ENCODE assay signal across 16 cellular contexts in genomic region chr2:134413912-134414311, GRCh38.
A peak's percentile ranks its signal among the peaks of the same experiment; 100 is the strongest.
DNase-seq lines count a peak whose midpoint lies in the region; ATAC-seq and TF ChIP-seq lines count a peak whose summit lies in the region.
"Had no signal": no experiment of that assay in that cellular context is flagged by ENCODE, and none has a peak within 500 bp of the region (broad histone marks: within the 10 kb centered on the region; RNA-seq: fewer than 3 reads in every experiment).

No MANE protein-coding gene starts in this region.

- no peak for ATAC-seq in activated T-helper 17 cell treated with anti-CD3 and anti-CD28 coated beads, Interleukin-2, amount 50 U/mL, for 72 hours (replicated peaks)
- no peak for ATAC-seq in esophagus mucosa
- no peak for ATAC-seq in left cardiac atrium

- H3K4me2 ChIP-seq in BLaER1: peak overlapping the region; percentile 86

- H3K27ac ChIP-seq in BLaER1: no peak overlapping the region
- H3K27ac ChIP-seq in liver (ENCODE audit: low read depth in 1 of 2, low read length in 2 of 2): no peak overlapping the region
- H3K27ac ChIP-seq: 22Rv1 had no signal

- H3K27me3 ChIP-seq in BLaER1 (no peaks in the 10 kb centered on the region), liver (ENCODE audit: control insufficient read depth in 4 of 4, insufficient read depth in 4 of 4, low read length in 3 of 4) (no peaks in the 10 kb centered on the region)
- H3K27me3 ChIP-seq: BLaER1 treated with 17β-estradiol and CSF1 and Interleukin-3, amounts not matched to agents 10 nM and 100 nM had no signal

- WGBS in liver: 39% methylated on average over 2 of the region's 2 CpGs

- DNase-seq in left cardiac atrium (no peak), NCI-H1092 (lab: John Stamatoyannopoulos, UW) (no peak)
- DNase-seq: CD4-positive, alpha-beta T cell; CD8-positive, alpha-beta memory T cell; DND-41; GOT3 had no signal

- H3K27me3 Mint-ChIP-seq in activated T-helper 17 cell treated with anti-CD3 and anti-CD28 coated beads, Interleukin-2, amount 50 U/mL, for 72 hours: no peaks in the 10 kb centered on the region
- H3K27me3 Mint-ChIP-seq: B cell; CD4-positive, alpha-beta T cell; CD8-positive, alpha-beta memory T cell had no signal

- H3K9me3 ChIP-seq in BLaER1 (no peaks in the 10 kb centered on the region), liver (ENCODE audit: control insufficient read depth in 4 of 4, low read length in 3 of 4) (no peaks in the 10 kb centered on the region)
- H3K9me3 ChIP-seq: BLaER1 treated with 17β-estradiol and CSF1 and Interleukin-3, amounts not matched to agents 10 nM and 100 nM; HAP-1 had no signal

- peaks cover 74% of the 10 kb centered on the region for H3K36me3 Mint-ChIP-seq in activated T-helper 17 cell treated with anti-CD3 and anti-CD28 coated beads, Interleukin-2, amount 50 U/mL, for 72 hours (ENCODE audit: low read depth)

- peak overlapping the region; percentile 41 for H3K27ac Mint-ChIP-seq in activated T-helper 17 cell treated with anti-CD3 and anti-CD28 coated beads, Interleukin-2, amount 50 U/mL, for 72 hours
- H3K27ac Mint-ChIP-seq: B cell; CD14-positive monocyte; CD4-positive, alpha-beta T cell; CD8-positive, alpha-beta memory T cell had no signal

- H3K9ac ChIP-seq in BLaER1: no peak overlapping the region
- H3K9ac ChIP-seq in liver (ENCODE audit: low read depth in 1 of 2, low read length in 2 of 2): peak overlapping the region in 1 of 2 donors; percentile 30

- no peak overlapping the region for H3K4me3 Mint-ChIP-seq in activated T-helper 17 cell treated with anti-CD3 and anti-CD28 coated beads, Interleukin-2, amount 50 U/mL, for 72 hours
- H3K4me3 Mint-ChIP-seq: B cell; CD14-positive monocyte; CD4-positive, alpha-beta T cell; CD8-positive, alpha-beta memory T cell; HFFc6 had no signal

- H3K36me3 ChIP-seq in BLaER1 (peaks cover 56% of the 10 kb centered on the region), liver (ENCODE audit: control insufficient read depth in 4 of 4, insufficient read depth in 3 of 4, low read depth in 1 of 4, low read length in 3 of 4) (no peaks in the 10 kb centered on the region)
- H3K36me3 ChIP-seq: HAP-1 had no signal

- H3K4me1 ChIP-seq in BLaER1 (peaks cover 66% of the 10 kb centered on the region), liver (ENCODE audit: control insufficient read depth in 4 of 4, insufficient read depth in 4 of 4, low read length in 3 of 4) (peaks cover 3 to 33% (median 26%) of the 10 kb centered on the region in 4 donors)

- H3K9me3 Mint-ChIP-seq in activated T-helper 17 cell treated with anti-CD3 and anti-CD28 coated beads, Interleukin-2, amount 50 U/mL, for 72 hours: no peaks in the 10 kb centered on the region
- H3K9me3 Mint-ChIP-seq: CD14-positive monocyte; CD4-positive, alpha-beta T cell; CD8-positive, alpha-beta memory T cell; HFFc6 had no signal

- TF ChIP-seq CTCF in liver (IDR thresholded peaks at IDR 0.05; ENCODE audit: low read depth, low read length, missing input control): no peak

- intact Hi-C loops in left cardiac atrium (cut with DNase I): loop anchor here (5.0 to 10.0 kb wide), 3 partner anchors 37 to 289 kb away; no protein-coding TSS in a partner anchor

- H3K4me1 Mint-ChIP-seq in activated T-helper 17 cell treated with anti-CD3 and anti-CD28 coated beads, Interleukin-2, amount 50 U/mL, for 72 hours: peaks cover 21% of the 10 kb centered on the region

- peak in 1 of 2 donors; percentile 42 for TF ChIP-seq RAD21 in liver (IDR thresholded peaks at IDR 0.05)

- H3K4me3 ChIP-seq in BLaER1 (no peak overlapping the region), liver (ENCODE audit: low read depth in 1 of 3, low read length in 3 of 3) (no peak overlapping the region)
- H3K4me3 ChIP-seq: BLaER1 treated with 17β-estradiol and CSF1 and Interleukin-3, amounts not matched to agents 10 nM and 100 nM; HAP-1 had no signal

- H4K20me1 ChIP-seq in BLaER1: no peaks in the 10 kb centered on the region; the same call in 1 of the 2 replicates

TF ChIP-seq in liver, 16 proteins besides CTCF, POLR2A, EP300 and RAD21:
- peak; percentile 17 for TF ChIP-seq HNF4G (IDR thresholded peaks at IDR 0.05)
- no peak for TF ChIP-seq YY1 (IDR thresholded peaks at IDR 0.05)
- peak in 1 of 2 donors; percentile 44 for TF ChIP-seq HNF4A (conservative IDR thresholded peaks at IDR 0.05)
- TF ChIP-seq SP1 (IDR thresholded peaks at IDR 0.05): peak; percentile 19
- TF ChIP-seq GABPA (IDR thresholded peaks at IDR 0.05 in 1 of 2, conservative IDR thresholded peaks at IDR 0.05 in 1 of 2): no peak
- TF ChIP-seq JUND (IDR thresholded peaks at IDR 0.05): no peak
- peak; percentile 50 to 67 for TF ChIP-seq RXRA (IDR thresholded peaks at IDR 0.05)
- TF ChIP-seq NR2F2 (IDR thresholded peaks at IDR 0.05): peak; percentile 16
- no peak for TF ChIP-seq REST (IDR thresholded peaks at IDR 0.05)
- TF ChIP-seq, protein P1, sequence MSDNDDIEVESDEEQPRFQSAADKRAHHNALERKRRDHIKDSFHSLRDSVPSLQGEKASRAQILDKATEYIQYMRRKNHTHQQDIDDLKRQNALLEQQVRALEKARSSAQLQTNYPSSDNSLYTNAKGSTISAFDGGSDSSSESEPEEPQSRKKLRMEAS (IDR thresholded peaks at IDR 0.05): no peak
- no peak for TF ChIP-seq FOXA1 (IDR thresholded peaks at IDR 0.05)
